Comparison of ENCODE assay signal across 1 cellular context in genomic region chr15:23039151-23039916, GRCh38.
TF ChIP-seq lines count a peak whose summit lies in the region.

Gene TUBGCP5, minus strand, starts transcription at chr15:23039569. Its CDS starts 26 bp downstream, at chr15:23039543.

TF ChIP-seq in HepG2, 621 proteins besides CTCF, POLR2A, EP300 and RAD21 (continued from another document and continues in another):
- no peak for TF ChIP-seq ZNF142 (CRISPR knock-in tag; IDR thresholded peaks at IDR 0.05)
- peak; percentile 23; the same call in 1 of the 2 replicates for TF ChIP-seq NR2C2 (CRISPR knock-in tag; IDR thresholded peaks at IDR 0.05; ENCODE audit: borderline replicate concordance)
- no peak for TF ChIP-seq PCBP2 (optimal IDR thresholded peaks at IDR 0.05; ENCODE audit: low read depth, low read length, poor library complexity, severe bottlenecking)
- no peak for TF ChIP-seq ZNF619 (CRISPR knock-in tag; IDR thresholded peaks at IDR 0.05)
- no peak; the same call in 1 of the 2 replicates for TF ChIP-seq MED1 (CRISPR knock-in tag; IDR thresholded peaks at IDR 0.05)
- TF ChIP-seq TFE3 (CRISPR knock-in tag; IDR thresholded peaks at IDR 0.05): 0 out of 2 replicates have a peak, but pooled peaks have one; percentile 29
- TF ChIP-seq PAXIP1 (CRISPR knock-in tag; conservative IDR thresholded peaks at IDR 0.05): 0 out of 2 replicates have a peak, but pooled peaks have one; percentile 26
- no peak for TF ChIP-seq ZSCAN29 (CRISPR knock-in tag; conservative IDR thresholded peaks at IDR 0.05)
- TF ChIP-seq SYNCRIP (IDR thresholded peaks at IDR 0.05; ENCODE audit: insufficient read depth, low read depth, low read length): no peak
- no peak for TF ChIP-seq NFKB2 (CRISPR knock-in tag; IDR thresholded peaks at IDR 0.05; ENCODE audit: borderline replicate concordance)
- peak; percentile 66 for TF ChIP-seq SRSF1 (optimal IDR thresholded peaks at IDR 0.05; ENCODE audit: low read depth, low read length)
- TF ChIP-seq RARG (CRISPR knock-in tag; IDR thresholded peaks at IDR 0.05; ENCODE audit: low read depth): no peak
- TF ChIP-seq RBM22 (optimal IDR thresholded peaks at IDR 0.05; ENCODE audit: low read length): no peak
- TF ChIP-seq SP5 (CRISPR knock-in tag; IDR thresholded peaks at IDR 0.05; ENCODE audit: borderline replicate concordance, low read depth): no peak
- TF ChIP-seq JUND (CRISPR knock-in tag; IDR thresholded peaks at IDR 0.05): no peak
- TF ChIP-seq XRCC5 (optimal IDR thresholded peaks at IDR 0.05; ENCODE audit: low read length): peak; percentile 42
- TF ChIP-seq TCF7 (IDR thresholded peaks at IDR 0.05; ENCODE audit: low read depth): peak; percentile 30; the same call in 1 of the 2 replicates
- TF ChIP-seq ZNF761 (CRISPR knock-in tag; conservative IDR thresholded peaks at IDR 0.05): no peak
- TF ChIP-seq ELF4 (CRISPR knock-in tag; IDR thresholded peaks at IDR 0.05; ENCODE audit: borderline replicate concordance): no peak
- no peak for TF ChIP-seq SOX6 (IDR thresholded peaks at IDR 0.05)
- peak; percentile 29; the same call in 1 of the 2 replicates for TF ChIP-seq SOX6 (CRISPR knock-in tag; IDR thresholded peaks at IDR 0.05)
- no peak for TF ChIP-seq ZNF639 (CRISPR knock-in tag; conservative IDR thresholded peaks at IDR 0.05)
- no peak for TF ChIP-seq KDM1A (CRISPR knock-in tag; IDR thresholded peaks at IDR 0.05)
- TF ChIP-seq ZSCAN21 (CRISPR knock-in tag; IDR thresholded peaks at IDR 0.05; ENCODE audit: borderline replicate concordance): peak; percentile 78; the same call in 1 of the 2 replicates
- TF ChIP-seq ZBTB10 (CRISPR knock-in tag; IDR thresholded peaks at IDR 0.05; ENCODE audit: borderline replicate concordance): peak; percentile 30; the same call in 1 of the 2 replicates
- no peak for TF ChIP-seq ATF3 (CRISPR knock-in tag; IDR thresholded peaks at IDR 0.05)
- peak; percentile 58; the same call in 1 of the 2 replicates for TF ChIP-seq CBX5 (CRISPR knock-in tag; IDR thresholded peaks at IDR 0.05; ENCODE audit: borderline replicate concordance)
- no peak for TF ChIP-seq ARID3A (IDR thresholded peaks at IDR 0.05; ENCODE audit: low read depth, low read length)
- no peak for TF ChIP-seq FOXO4 (CRISPR knock-in tag; conservative IDR thresholded peaks at IDR 0.05)
- TF ChIP-seq THYN1 (CRISPR knock-in tag; IDR thresholded peaks at IDR 0.05; ENCODE audit: borderline replicate concordance, low read depth): no peak
- no peak for TF ChIP-seq HCFC1 (IDR thresholded peaks at IDR 0.05; ENCODE audit: low read depth, low read length)
- no peak for TF ChIP-seq ZBTB34 (CRISPR knock-in tag; IDR thresholded peaks at IDR 0.05)
- no peak for TF ChIP-seq ZFP62 (CRISPR knock-in tag; IDR thresholded peaks at IDR 0.05)
- 0 out of 2 replicates have a peak, but pooled peaks have one; percentile 46 for TF ChIP-seq MTF1 (CRISPR knock-in tag; IDR thresholded peaks at IDR 0.05)
- peak; percentile 74; the same call in 1 of the 2 replicates for TF ChIP-seq E2F5 (CRISPR knock-in tag; conservative IDR thresholded peaks at IDR 0.05)
